1 cellular context compared by ENCODE assay signal in the genomic region with DNA sequence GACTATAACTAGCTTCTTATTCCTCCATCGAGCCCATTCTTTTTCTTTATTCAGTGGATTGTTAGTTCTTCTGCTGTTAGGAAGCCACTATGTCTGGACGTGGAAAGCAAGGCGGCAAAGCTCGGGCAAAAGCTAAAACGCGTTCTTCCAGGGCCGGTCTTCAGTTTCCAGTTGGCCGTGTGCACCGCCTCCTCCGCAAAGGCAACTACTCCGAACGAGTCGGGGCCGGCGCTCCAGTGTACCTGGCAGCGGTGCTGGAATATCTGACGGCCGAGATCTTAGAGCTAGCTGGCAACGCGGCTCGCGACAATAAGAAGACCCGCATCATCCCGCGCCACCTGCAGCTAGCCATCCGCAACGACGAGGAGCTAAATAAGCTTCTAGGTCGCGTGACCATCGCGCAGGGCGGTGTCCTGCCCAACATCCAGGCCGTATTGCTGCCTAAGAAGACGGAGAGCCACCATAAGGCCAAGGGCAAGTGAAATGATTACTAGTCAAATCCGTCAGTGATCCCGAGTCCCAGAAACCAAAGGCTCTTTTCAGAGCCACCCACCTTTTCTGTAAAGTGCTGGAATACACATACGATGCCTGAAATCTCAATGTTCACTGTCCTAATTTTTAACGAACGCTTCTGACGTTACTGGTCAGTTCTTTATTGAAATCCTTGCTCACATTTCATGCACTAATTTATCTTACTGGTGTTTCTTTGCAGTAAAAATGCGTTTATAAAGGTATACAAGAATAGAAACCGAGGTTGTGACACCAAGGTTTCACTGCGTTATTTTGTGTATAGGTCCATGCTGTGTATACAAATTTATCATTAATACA.
TF ChIP-seq lines count a peak whose summit lies in the region.

No MANE protein-coding gene starts in this region.

TF ChIP-seq in K562, 482 proteins besides CTCF, POLR2A, EP300 and RAD21 (continued from another document and continues in another):
- 0 out of 2 replicates have a peak, but pooled peaks have one; percentile 27 for TF ChIP-seq ZNF3 (CRISPR knock-in tag; IDR thresholded peaks at IDR 0.05)
- peak; percentile 77; the same call in 1 of the 2 replicates for TF ChIP-seq ZFPM2 (CRISPR knock-in tag; IDR thresholded peaks at IDR 0.05)
- peak; percentile 82 for TF ChIP-seq RBFOX2 (IDR thresholded peaks at IDR 0.05; ENCODE audit: low read depth, low read length)
- TF ChIP-seq CBFB (CRISPR knock-in tag; IDR thresholded peaks at IDR 0.05): peak; percentile 85
- TF ChIP-seq CCNT2 (IDR thresholded peaks at IDR 0.05; ENCODE audit: borderline replicate concordance, extremely low read depth, insufficient read length, low read depth, low read length): peak; percentile 71
- no peak for TF ChIP-seq ZNF184 (CRISPR knock-in tag; IDR thresholded peaks at IDR 0.05)
- peak; percentile 91 for TF ChIP-seq BRD4 (IDR thresholded peaks at IDR 0.05)
- peak; percentile 96; the same call in 1 of the 2 replicates for TF ChIP-seq MTA3 (IDR thresholded peaks at IDR 0.05; ENCODE audit: borderline replicate concordance)
- TF ChIP-seq, protein P1, sequence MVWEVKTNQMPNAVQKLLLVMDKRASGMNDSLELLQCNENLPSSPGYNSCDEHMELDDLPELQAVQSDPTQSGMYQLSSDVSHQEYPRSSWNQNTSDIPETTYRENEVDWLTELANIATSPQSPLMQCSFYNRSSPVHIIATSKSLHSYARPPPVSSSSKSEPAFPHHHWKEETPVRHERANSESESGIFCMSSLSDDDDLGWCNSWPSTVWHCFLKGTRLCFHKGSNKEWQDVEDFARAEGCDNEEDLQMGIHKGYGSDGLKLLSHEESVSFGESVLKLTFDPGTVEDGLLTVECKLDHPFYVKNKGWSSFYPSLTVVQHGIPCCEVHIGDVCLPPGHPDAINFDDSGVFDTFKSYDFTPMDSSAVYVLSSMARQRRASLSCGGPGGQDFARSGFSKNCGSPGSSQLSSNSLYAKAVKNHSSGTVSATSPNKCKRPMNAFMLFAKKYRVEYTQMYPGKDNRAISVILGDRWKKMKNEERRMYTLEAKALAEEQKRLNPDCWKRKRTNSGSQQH (CRISPR knock-in tag; IDR thresholded peaks at IDR 0.05): 0 out of 2 replicates have a peak, but pooled peaks have one; percentile 70
- peak; percentile 65 for TF ChIP-seq RBBP5 (IDR thresholded peaks at IDR 0.05; ENCODE audit: borderline replicate concordance, insufficient read depth, low read length, poor library complexity, severe bottlenecking)
- peak; percentile 87 for TF ChIP-seq TOE1 (IDR thresholded peaks at IDR 0.05; ENCODE audit: borderline replicate concordance)
- peak; percentile 99 for TF ChIP-seq TOE1 (CRISPR knock-in tag; IDR thresholded peaks at IDR 0.05; ENCODE audit: borderline replicate concordance, low read depth)
- TF ChIP-seq ZNF655 (CRISPR knock-in tag; IDR thresholded peaks at IDR 0.05): peak; percentile 22; the same call in 1 of the 2 replicates
- TF ChIP-seq MBD2 (IDR thresholded peaks at IDR 0.05; ENCODE audit: borderline replicate concordance, low read depth): 0 out of 2 replicates have a peak, but pooled peaks have one; percentile 79
- TF ChIP-seq CREB1 (IDR thresholded peaks at IDR 0.05): peak; percentile 50
- TF ChIP-seq CREB1 (CRISPR knock-in tag; IDR thresholded peaks at IDR 0.05): peak; percentile 71; the same call in 1 of the 2 replicates
- TF ChIP-seq, protein P2, sequence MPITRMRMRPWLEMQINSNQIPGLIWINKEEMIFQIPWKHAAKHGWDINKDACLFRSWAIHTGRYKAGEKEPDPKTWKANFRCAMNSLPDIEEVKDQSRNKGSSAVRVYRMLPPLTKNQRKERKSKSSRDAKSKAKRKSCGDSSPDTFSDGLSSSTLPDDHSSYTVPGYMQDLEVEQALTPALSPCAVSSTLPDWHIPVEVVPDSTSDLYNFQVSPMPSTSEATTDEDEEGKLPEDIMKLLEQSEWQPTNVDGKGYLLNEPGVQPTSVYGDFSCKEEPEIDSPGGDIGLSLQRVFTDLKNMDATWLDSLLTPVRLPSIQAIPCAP (CRISPR knock-in tag; IDR thresholded peaks at IDR 0.05; ENCODE audit: borderline replicate concordance): peak; percentile 94
- peak; percentile 91; the same call in 1 of the 2 replicates for TF ChIP-seq STAT6 (CRISPR knock-in tag; IDR thresholded peaks at IDR 0.05)
- TF ChIP-seq, protein P3, sequence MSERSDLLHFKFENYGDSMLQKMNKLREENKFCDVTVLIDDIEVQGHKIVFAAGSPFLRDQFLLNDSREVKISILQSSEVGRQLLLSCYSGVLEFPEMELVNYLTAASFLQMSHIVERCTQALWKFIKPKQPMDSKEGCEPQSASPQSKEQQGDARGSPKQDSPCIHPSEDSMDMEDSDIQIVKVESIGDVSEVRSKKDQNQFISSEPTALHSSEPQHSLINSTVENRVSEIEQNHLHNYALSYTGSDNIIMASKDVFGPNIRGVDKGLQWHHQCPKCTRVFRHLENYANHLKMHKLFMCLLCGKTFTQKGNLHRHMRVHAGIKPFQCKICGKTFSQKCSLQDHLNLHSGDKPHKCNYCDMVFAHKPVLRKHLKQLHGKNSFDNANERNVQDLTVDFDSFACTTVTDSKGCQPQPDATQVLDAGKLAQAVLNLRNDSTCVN (CRISPR knock-in tag; IDR thresholded peaks at IDR 0.05): peak; percentile 44; the same call in 1 of the 2 replicates
- TF ChIP-seq OTX1 (CRISPR knock-in tag; IDR thresholded peaks at IDR 0.05): peak; percentile 93
- TF ChIP-seq, protein P4, sequence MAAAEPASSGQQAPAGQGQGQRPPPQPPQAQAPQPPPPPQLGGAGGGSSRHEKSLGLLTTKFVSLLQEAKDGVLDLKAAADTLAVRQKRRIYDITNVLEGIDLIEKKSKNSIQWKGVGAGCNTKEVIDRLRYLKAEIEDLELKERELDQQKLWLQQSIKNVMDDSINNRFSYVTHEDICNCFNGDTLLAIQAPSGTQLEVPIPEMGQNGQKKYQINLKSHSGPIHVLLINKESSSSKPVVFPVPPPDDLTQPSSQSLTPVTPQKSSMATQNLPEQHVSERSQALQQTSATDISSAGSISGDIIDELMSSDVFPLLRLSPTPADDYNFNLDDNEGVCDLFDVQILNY (CRISPR knock-in tag; IDR thresholded peaks at IDR 0.05): peak; percentile 96
- 0 out of 2 replicates have a peak, but pooled peaks have one; percentile 30 for TF ChIP-seq PREB (CRISPR knock-in tag; IDR thresholded peaks at IDR 0.05)
- TF ChIP-seq GABPB2 (CRISPR knock-in tag; conservative IDR thresholded peaks at IDR 0.05): peak; percentile 47; the same call in 1 of the 2 replicates
- TF ChIP-seq ZNF133 (CRISPR knock-in tag; IDR thresholded peaks at IDR 0.05): no peak
- TF ChIP-seq CREB3 (tag; conservative IDR thresholded peaks at IDR 0.05; ENCODE audit: low read depth): no peak
- peak; percentile 65; the same call in 1 of the 2 replicates for TF ChIP-seq VEZF1 (CRISPR knock-in tag; IDR thresholded peaks at IDR 0.05)
- peak; percentile 86 for TF ChIP-seq RFX7 (CRISPR knock-in tag; IDR thresholded peaks at IDR 0.05)
- peak; percentile 75 to 90; a peak in 3 of 4 replicates for TF ChIP-seq SIN3A (IDR thresholded peaks at IDR 0.05; ENCODE audit: borderline replicate concordance in 2 of 2, control insufficient read depth in 1 of 2, low read depth in 2 of 2, low read length in 2 of 2)
- TF ChIP-seq, protein P5, sequence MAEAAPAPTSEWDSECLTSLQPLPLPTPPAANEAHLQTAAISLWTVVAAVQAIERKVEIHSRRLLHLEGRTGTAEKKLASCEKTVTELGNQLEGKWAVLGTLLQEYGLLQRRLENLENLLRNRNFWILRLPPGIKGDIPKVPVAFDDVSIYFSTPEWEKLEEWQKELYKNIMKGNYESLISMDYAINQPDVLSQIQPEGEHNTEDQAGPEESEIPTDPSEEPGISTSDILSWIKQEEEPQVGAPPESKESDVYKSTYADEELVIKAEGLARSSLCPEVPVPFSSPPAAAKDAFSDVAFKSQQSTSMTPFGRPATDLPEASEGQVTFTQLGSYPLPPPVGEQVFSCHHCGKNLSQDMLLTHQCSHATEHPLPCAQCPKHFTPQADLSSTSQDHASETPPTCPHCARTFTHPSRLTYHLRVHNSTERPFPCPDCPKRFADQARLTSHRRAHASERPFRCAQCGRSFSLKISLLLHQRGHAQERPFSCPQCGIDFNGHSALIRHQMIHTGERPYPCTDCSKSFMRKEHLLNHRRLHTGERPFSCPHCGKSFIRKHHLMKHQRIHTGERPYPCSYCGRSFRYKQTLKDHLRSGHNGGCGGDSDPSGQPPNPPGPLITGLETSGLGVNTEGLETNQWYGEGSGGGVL (CRISPR knock-in tag; IDR thresholded peaks at IDR 0.05): no peak
- TF ChIP-seq DIDO1 (tag; IDR thresholded peaks at IDR 0.05; ENCODE audit: low read depth): no peak
- TF ChIP-seq ZNF384 (IDR thresholded peaks at IDR 0.05; ENCODE audit: low read depth, low read length): peak; percentile 41; the same call in 1 of the 2 replicates
- TF ChIP-seq ZBTB7A (IDR thresholded peaks at IDR 0.05; ENCODE audit: borderline replicate concordance, control insufficient read depth, low read depth, low read length): peak; percentile 53; the same call in 1 of the 2 replicates
- TF ChIP-seq ZNF121 (CRISPR knock-in tag; conservative IDR thresholded peaks at IDR 0.05): no peak; the same call in none of the 2 replicates
- peak; percentile 98 for TF ChIP-seq CTBP1 (IDR thresholded peaks at IDR 0.05; ENCODE audit: borderline replicate concordance)
- TF ChIP-seq RBM22 (IDR thresholded peaks at IDR 0.05; ENCODE audit: low read depth, low read length, poor library complexity, severe bottlenecking): peak; percentile 99
- no peak for TF ChIP-seq FOXA1 (IDR thresholded peaks at IDR 0.05; ENCODE audit: borderline replicate concordance)
- TF ChIP-seq ZNF778 (CRISPR knock-in tag; IDR thresholded peaks at IDR 0.05): no peak
- TF ChIP-seq NCOA4 (IDR thresholded peaks at IDR 0.05; ENCODE audit: partially characterized antibody): no peak
- TF ChIP-seq ZNF717 (CRISPR knock-in tag; IDR thresholded peaks at IDR 0.05): peak; percentile 84
- TF ChIP-seq TEAD4 (IDR thresholded peaks at IDR 0.05; ENCODE audit: low read length): peak; percentile 44; the same call in 1 of the 2 replicates
- TF ChIP-seq TEAD4 (CRISPR knock-in tag; IDR thresholded peaks at IDR 0.05; ENCODE audit: borderline replicate concordance): no peak
- TF ChIP-seq E2F4 (CRISPR knock-in tag; IDR thresholded peaks at IDR 0.05; ENCODE audit: low read depth): 0 out of 2 replicates have a peak, but pooled peaks have one; percentile 53
